1 cellular context compared by ENCODE assay signal in genomic region chr9:132945186-132946130, GRCh38.
TF ChIP-seq lines count a peak whose summit lies in the region.

No MANE protein-coding gene starts in this region.

TF ChIP-seq in K562, 482 proteins besides CTCF, POLR2A, EP300 and RAD21 (continued from another document and continues in another):
- no peak for TF ChIP-seq MTF1 (CRISPR knock-in tag; IDR thresholded peaks at IDR 0.05; ENCODE audit: borderline replicate concordance)
- no peak for TF ChIP-seq SIN3A (IDR thresholded peaks at IDR 0.05; ENCODE audit: borderline replicate concordance in 2 of 2, control insufficient read depth in 1 of 2, low read depth in 2 of 2, low read length in 2 of 2)
- TF ChIP-seq ZNF586 (CRISPR knock-in tag; conservative IDR thresholded peaks at IDR 0.05) = no peak
- TF ChIP-seq RBM34 (IDR thresholded peaks at IDR 0.05; ENCODE audit: borderline replicate concordance, insufficient read depth, low read length) = no peak
- no peak for TF ChIP-seq NR2F6 (CRISPR knock-in tag; IDR thresholded peaks at IDR 0.05)
- TF ChIP-seq MBD1 (CRISPR knock-in tag; IDR thresholded peaks at IDR 0.05) = 0 out of 2 replicates have a peak, but pooled peaks have one; percentile 53
- TF ChIP-seq HDGF (IDR thresholded peaks at IDR 0.05) = peak; percentile 96
- TF ChIP-seq TRIM28 (IDR thresholded peaks at IDR 0.05) = no peak
- TF ChIP-seq TRIM25 (IDR thresholded peaks at IDR 0.05; ENCODE audit: borderline replicate concordance) = no peak
- no peak for TF ChIP-seq FUS (optimal IDR thresholded peaks at IDR 0.05; ENCODE audit: low read depth, low read length)
- TF ChIP-seq JUN (IDR thresholded peaks at IDR 0.05; ENCODE audit: borderline replicate concordance, low read depth, low read length) = no peak
- no peak for TF ChIP-seq JUN (CRISPR knock-in tag; IDR thresholded peaks at IDR 0.05; ENCODE audit: borderline replicate concordance)
- TF ChIP-seq NFYB (IDR thresholded peaks at IDR 0.05; ENCODE audit: extremely low read depth, insufficient read length) = no peak
- no peak for TF ChIP-seq E4F1 (CRISPR knock-in tag; IDR thresholded peaks at IDR 0.05; ENCODE audit: borderline replicate concordance)
- no peak for TF ChIP-seq MED1 (CRISPR knock-in tag; IDR thresholded peaks at IDR 0.05; ENCODE audit: borderline replicate concordance)
- TF ChIP-seq ZNF124 (CRISPR knock-in tag; IDR thresholded peaks at IDR 0.05) = no peak
- TF ChIP-seq CHD2 (IDR thresholded peaks at IDR 0.05; ENCODE audit: low read depth, low read length) = no peak
- TF ChIP-seq THRB (CRISPR knock-in tag; conservative IDR thresholded peaks at IDR 0.05) = no peak
- no peak for TF ChIP-seq ID3 (CRISPR knock-in tag; IDR thresholded peaks at IDR 0.05)
- peak; percentile 51; the same call in 1 of the 2 replicates for TF ChIP-seq ID3 (tag; IDR thresholded peaks at IDR 0.05)
- TF ChIP-seq ELK3 (CRISPR knock-in tag; IDR thresholded peaks at IDR 0.05) = no peak
- no peak for TF ChIP-seq MYBL2 (IDR thresholded peaks at IDR 0.05; ENCODE audit: low read depth)
- TF ChIP-seq MYBL2 (CRISPR knock-in tag; IDR thresholded peaks at IDR 0.05; ENCODE audit: borderline replicate concordance) = no peak
- TF ChIP-seq DLX4 (CRISPR knock-in tag; IDR thresholded peaks at IDR 0.05) = peak; percentile 27; the same call in 1 of the 2 replicates
- TF ChIP-seq DACH1 (IDR thresholded peaks at IDR 0.05; ENCODE audit: partially characterized antibody) = no peak
- peak; percentile 45 to 95; a peak in 3 of 4 replicates for TF ChIP-seq RCOR1 (IDR thresholded peaks at IDR 0.05; ENCODE audit: borderline replicate concordance in 1 of 2, low read depth in 2 of 2, low read length in 2 of 2)
- no peak for TF ChIP-seq GATAD2A (IDR thresholded peaks at IDR 0.05)
- TF ChIP-seq SPI1 (IDR thresholded peaks at IDR 0.05; ENCODE audit: borderline replicate concordance, low read depth, low read length) = no peak
- TF ChIP-seq YBX1 (IDR thresholded peaks at IDR 0.05) = no peak
- no peak for TF ChIP-seq EWSR1 (IDR thresholded peaks at IDR 0.05; ENCODE audit: borderline replicate concordance, low read depth, partially characterized antibody)
- TF ChIP-seq U2AF1 (optimal IDR thresholded peaks at IDR 0.05; ENCODE audit: low read depth, low read length) = no peak
- TF ChIP-seq RHOXF2B (CRISPR knock-in tag; conservative IDR thresholded peaks at IDR 0.05) = no peak
- no peak for TF ChIP-seq PBX2 (CRISPR knock-in tag; IDR thresholded peaks at IDR 0.05; ENCODE audit: low read depth)
- no peak for TF ChIP-seq PBX2 (tag; conservative IDR thresholded peaks at IDR 0.05; ENCODE audit: low read depth)
- no peak for TF ChIP-seq THRA (IDR thresholded peaks at IDR 0.05)
- no peak for TF ChIP-seq ATF3 (IDR thresholded peaks at IDR 0.05)
- no peak for TF ChIP-seq ATF3 (CRISPR knock-in tag; conservative IDR thresholded peaks at IDR 0.05)
- no peak for TF ChIP-seq AFF1 (IDR thresholded peaks at IDR 0.05; ENCODE audit: low read depth in 1 of 2, partially characterized antibody in 2 of 2)
- TF ChIP-seq MEF2D (tag; conservative IDR thresholded peaks at IDR 0.05; ENCODE audit: low read depth) = no peak
- no peak for TF ChIP-seq ARHGAP35 (IDR thresholded peaks at IDR 0.05; ENCODE audit: partially characterized antibody)
- TF ChIP-seq NCOA1 (IDR thresholded peaks at IDR 0.05; ENCODE audit: low read depth) = no peak
- TF ChIP-seq ZBTB12 (CRISPR knock-in tag; IDR thresholded peaks at IDR 0.05) = no peak
- TF ChIP-seq ILK (tag; IDR thresholded peaks at IDR 0.05; ENCODE audit: borderline replicate concordance, low read depth) = no peak
